ENCODE assay signal across 1 cellular context in the genomic region with DNA sequence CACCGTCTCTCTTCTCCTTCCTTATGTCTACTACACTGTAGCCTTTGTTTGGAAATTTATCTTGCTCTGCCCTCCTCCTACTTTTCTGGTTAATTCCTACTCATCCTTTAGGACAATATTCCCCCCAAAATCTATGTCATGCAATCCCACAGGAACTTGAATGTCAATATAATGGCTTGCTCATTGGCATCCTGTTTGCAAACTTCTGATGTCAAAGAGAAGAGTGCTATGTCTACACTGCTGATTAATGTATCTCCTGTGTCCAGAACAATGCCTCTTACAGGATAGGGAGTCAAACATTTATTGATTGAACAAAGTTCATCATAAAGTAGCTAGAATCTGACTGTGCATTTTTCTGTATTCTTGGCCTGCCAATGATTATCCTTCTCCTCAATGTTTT.
A peak's percentile ranks its signal among the peaks of the same experiment; 100 is the strongest.
TF ChIP-seq lines count a peak whose summit lies in the region.

No MANE protein-coding gene starts in this region.

TF ChIP-seq in HepG2, 621 proteins besides CTCF, POLR2A, EP300 and RAD21 (continued from another document):
- TF ChIP-seq ZNF350 (CRISPR knock-in tag; IDR thresholded peaks at IDR 0.05; ENCODE audit: borderline replicate concordance, low read depth) = no peak
- TF ChIP-seq ZNF230 (CRISPR knock-in tag; IDR thresholded peaks at IDR 0.05) = no peak
- TF ChIP-seq ZSCAN20 (CRISPR knock-in tag; IDR thresholded peaks at IDR 0.05; ENCODE audit: borderline replicate concordance) = peak; percentile 92
- peak; percentile 50; the same call in 1 of the 2 replicates for TF ChIP-seq HMG20B (CRISPR knock-in tag; conservative IDR thresholded peaks at IDR 0.05)
- TF ChIP-seq ZNF569 (CRISPR knock-in tag; IDR thresholded peaks at IDR 0.05; ENCODE audit: borderline replicate concordance) = no peak
- TF ChIP-seq ZNF460 (CRISPR knock-in tag; IDR thresholded peaks at IDR 0.05; ENCODE audit: borderline replicate concordance) = no peak
- TF ChIP-seq ASH2L (IDR thresholded peaks at IDR 0.05; ENCODE audit: insufficient read length, low read depth, low read length) = peak; percentile 70
- TF ChIP-seq, protein P1, sequence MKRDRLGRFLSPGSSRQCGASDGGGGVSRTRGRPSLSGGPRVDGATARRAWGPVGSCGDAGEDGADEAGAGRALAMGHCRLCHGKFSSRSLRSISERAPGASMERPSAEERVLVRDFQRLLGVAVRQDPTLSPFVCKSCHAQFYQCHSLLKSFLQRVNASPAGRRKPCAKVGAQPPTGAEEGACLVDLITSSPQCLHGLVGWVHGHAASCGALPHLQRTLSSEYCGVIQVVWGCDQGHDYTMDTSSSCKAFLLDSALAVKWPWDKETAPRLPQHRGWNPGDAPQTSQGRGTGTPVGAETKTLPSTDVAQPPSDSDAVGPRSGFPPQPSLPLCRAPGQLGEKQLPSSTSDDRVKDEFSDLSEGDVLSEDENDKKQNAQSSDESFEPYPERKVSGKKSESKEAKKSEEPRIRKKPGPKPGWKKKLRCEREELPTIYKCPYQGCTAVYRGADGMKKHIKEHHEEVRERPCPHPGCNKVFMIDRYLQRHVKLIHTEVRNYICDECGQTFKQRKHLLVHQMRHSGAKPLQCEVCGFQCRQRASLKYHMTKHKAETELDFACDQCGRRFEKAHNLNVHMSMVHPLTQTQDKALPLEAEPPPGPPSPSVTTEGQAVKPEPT (CRISPR knock-in tag; IDR thresholded peaks at IDR 0.05; ENCODE audit: low read depth) = no peak
- TF ChIP-seq SP1 (IDR thresholded peaks at IDR 0.05) = no peak
- no peak for TF ChIP-seq SP1 (CRISPR knock-in tag; IDR thresholded peaks at IDR 0.05)
- TF ChIP-seq, protein P2, sequence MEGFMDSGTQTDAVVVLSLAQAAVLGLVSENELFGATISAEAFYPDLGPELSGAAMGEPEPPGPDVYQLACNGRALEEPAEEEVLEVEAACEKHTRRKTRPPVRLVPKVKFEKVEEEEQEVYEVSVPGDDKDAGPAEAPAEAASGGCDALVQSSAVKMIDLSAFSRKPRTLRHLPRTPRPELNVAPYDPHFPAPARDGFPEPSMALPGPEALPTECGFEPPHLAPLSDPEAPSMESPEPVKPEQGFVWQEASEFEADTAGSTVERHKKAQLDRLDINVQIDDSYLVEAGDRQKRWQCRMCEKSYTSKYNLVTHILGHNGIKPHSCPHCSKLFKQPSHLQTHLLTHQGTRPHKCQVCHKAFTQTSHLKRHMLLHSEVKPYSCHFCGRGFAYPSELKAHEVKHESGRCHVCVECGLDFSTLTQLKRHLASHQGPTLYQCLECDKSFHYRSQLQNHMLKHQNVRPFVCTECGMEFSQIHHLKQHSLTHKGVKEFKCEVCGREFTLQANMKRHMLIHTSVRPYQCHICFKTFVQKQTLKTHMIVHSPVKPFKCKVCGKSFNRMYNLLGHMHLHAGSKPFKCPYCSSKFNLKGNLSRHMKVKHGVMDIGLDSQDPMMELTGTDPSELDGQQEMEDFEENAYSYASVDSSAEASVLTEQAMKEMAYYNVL (CRISPR knock-in tag; IDR thresholded peaks at IDR 0.05; ENCODE audit: borderline replicate concordance) = 0 out of 2 replicates have a peak, but pooled peaks have one; percentile 35
- TF ChIP-seq ZNF121 (CRISPR knock-in tag; IDR thresholded peaks at IDR 0.05) = no peak
- TF ChIP-seq NCOR1 (IDR thresholded peaks at IDR 0.05; ENCODE audit: borderline replicate concordance, low read length) = peak; percentile 82
- TF ChIP-seq, protein P3, sequence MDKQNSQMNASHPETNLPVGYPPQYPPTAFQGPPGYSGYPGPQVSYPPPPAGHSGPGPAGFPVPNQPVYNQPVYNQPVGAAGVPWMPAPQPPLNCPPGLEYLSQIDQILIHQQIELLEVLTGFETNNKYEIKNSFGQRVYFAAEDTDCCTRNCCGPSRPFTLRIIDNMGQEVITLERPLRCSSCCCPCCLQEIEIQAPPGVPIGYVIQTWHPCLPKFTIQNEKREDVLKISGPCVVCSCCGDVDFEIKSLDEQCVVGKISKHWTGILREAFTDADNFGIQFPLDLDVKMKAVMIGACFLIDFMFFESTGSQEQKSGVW (CRISPR knock-in tag; IDR thresholded peaks at IDR 0.05; ENCODE audit: borderline replicate concordance) = no peak
- peak; percentile 77 for TF ChIP-seq RCOR2 (CRISPR knock-in tag; IDR thresholded peaks at IDR 0.05)
- no peak for TF ChIP-seq RNF2 (conservative IDR thresholded peaks at IDR 0.05; ENCODE audit: low read depth)
- TF ChIP-seq, protein P4, sequence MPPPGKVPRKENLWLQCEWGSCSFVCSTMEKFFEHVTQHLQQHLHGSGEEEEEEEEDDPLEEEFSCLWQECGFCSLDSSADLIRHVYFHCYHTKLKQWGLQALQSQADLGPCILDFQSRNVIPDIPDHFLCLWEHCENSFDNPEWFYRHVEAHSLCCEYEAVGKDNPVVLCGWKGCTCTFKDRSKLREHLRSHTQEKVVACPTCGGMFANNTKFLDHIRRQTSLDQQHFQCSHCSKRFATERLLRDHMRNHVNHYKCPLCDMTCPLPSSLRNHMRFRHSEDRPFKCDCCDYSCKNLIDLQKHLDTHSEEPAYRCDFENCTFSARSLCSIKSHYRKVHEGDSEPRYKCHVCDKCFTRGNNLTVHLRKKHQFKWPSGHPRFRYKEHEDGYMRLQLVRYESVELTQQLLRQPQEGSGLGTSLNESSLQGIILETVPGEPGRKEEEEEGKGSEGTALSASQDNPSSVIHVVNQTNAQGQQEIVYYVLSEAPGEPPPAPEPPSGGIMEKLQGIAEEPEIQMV (CRISPR knock-in tag; IDR thresholded peaks at IDR 0.05; ENCODE audit: low read depth) = no peak
- no peak for TF ChIP-seq ZNF773 (CRISPR knock-in tag; IDR thresholded peaks at IDR 0.05; ENCODE audit: borderline replicate concordance)
- peak; percentile 46; the same call in 1 of the 2 replicates for TF ChIP-seq KAT2B (IDR thresholded peaks at IDR 0.05; ENCODE audit: borderline replicate concordance, low read depth, low read length)
- TF ChIP-seq CEBPG (CRISPR knock-in tag; IDR thresholded peaks at IDR 0.05) = peak; percentile 80
